Comparison of ENCODE assay signal across 15 cellular contexts in the genomic region with DNA sequence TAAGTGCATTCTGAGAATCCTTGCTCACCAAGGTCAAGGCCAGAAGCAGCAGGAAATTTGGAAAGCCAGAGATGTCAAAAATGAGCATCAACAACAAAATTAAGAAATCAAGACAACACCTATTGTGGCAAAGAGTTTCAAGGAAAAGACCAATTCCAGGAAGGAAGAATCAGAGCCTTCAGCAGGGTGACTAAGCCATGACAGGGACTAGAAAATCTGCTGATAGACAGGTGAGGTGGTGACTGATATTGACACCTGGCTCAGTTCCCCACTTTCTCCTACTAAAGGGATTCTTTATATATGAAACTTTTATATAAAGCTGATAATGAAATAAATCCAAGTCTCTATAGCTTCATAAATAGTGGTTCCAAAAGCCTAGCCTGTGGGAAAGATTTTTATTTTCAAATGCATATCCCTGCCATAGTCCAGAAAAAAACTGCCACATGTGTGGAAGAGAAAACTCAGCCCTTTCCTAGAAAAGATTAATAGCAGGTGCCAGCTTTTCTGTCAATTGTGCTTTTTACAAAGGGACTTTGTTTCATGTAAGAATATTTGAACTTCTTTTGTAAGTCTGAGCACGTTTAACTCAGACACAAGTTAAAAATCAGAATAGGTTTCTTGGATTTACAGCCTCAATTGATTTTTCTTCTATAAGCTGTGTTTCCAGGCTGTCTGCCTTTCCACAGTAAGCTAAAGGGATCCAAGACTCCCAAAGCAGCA.
DNase-seq lines count a peak whose midpoint lies in the region; ATAC-seq and TF ChIP-seq lines count a peak whose summit lies in the region.
"Had no signal": no experiment of that assay in that cellular context is flagged by ENCODE, and none has a peak within 500 bp of the region (broad histone marks: within the 10 kb centered on the region; RNA-seq: fewer than 3 reads in every experiment).

No MANE protein-coding gene starts in this region.

- H3K27ac Mint-ChIP-seq in CD8-positive, alpha-beta T cell = no peak overlapping the region
- H3K27ac Mint-ChIP-seq: CD14-positive monocyte; CD8-positive, alpha-beta memory T cell had no signal

- no peak overlapping the region for H3K9ac ChIP-seq in SK-N-SH
- H3K9ac ChIP-seq: GM23248 had no signal

- H2AFZ ChIP-seq in SK-N-SH (ENCODE audit: low read depth) = peak overlapping the region; percentile 57; the same call in 1 of the 2 replicates
- H2AFZ ChIP-seq: GM23248 had no signal

- no peak for TF ChIP-seq RAD21 in SK-N-SH (IDR thresholded peaks at IDR 0.05; ENCODE audit: low read length)

- H3K4me3 ChIP-seq in SK-N-SH (ENCODE audit: low read depth in 2 of 2, low read length in 1 of 2) (no peak overlapping the region), RWPE2 (ENCODE audit: severe bottlenecking) (no peak overlapping the region)
- H3K4me3 ChIP-seq in CD8-positive, alpha-beta T cell (ENCODE audit: low read depth, low read length) = no peak overlapping the region
- H3K4me3 ChIP-seq: GM23248 had no signal

- H3K4me1 ChIP-seq in SK-N-SH (ENCODE audit: control insufficient read depth in 1 of 2, insufficient read depth in 2 of 2, low read depth in 1 of 2, low read length in 1 of 2) (no peaks in the 10 kb centered on the region), RWPE2 (ENCODE audit: insufficient read depth, poor library complexity, severe bottlenecking) (no peaks in the 10 kb centered on the region), foreskin keratinocyte (peaks cover 9% of the 10 kb centered on the region)
- no peaks in the 10 kb centered on the region for H3K4me1 ChIP-seq in CD8-positive, alpha-beta T cell (ENCODE audit: insufficient read depth, low read length)
- H3K4me1 ChIP-seq: Caco-2 had no signal

- DNase-seq in SK-N-SH = no peak
- DNase-seq in RWPE2 (ENCODE audit: low spot score) = no peak
- DNase-seq in foreskin keratinocyte = peak in 1 of 2 donors; percentile 65
- DNase-seq in pons (ENCODE audit: low spot score) = peak; percentile 64
- DNase-seq in MV-4-11 (lab: John Stamatoyannopoulos, UW) = no peak
- no peak for DNase-seq in CD8-positive, alpha-beta T cell
- DNase-seq: Caco-2; CD8-positive, alpha-beta memory T cell; DND-41; GDM1; GM23248 had no signal

- WGBS in SK-N-SH (ENCODE audit: low lambda C conversion rate) = 56% methylated on average over 1 of the region's 1 CpG

- no peak for TF ChIP-seq EP300 in SK-N-SH (IDR thresholded peaks at IDR 0.05; ENCODE audit: borderline replicate concordance in 1 of 2, low read depth in 1 of 2, low read length in 1 of 2)

- no peaks in the 10 kb centered on the region for H3K36me3 ChIP-seq in SK-N-SH (replicated peaks in 1 of 2; ENCODE audit: control insufficient read depth in 1 of 2, insufficient read depth in 2 of 2, low read length in 1 of 2)
- no peaks in the 10 kb centered on the region for H3K36me3 ChIP-seq in RWPE2 (ENCODE audit: low read depth)
- no peaks in the 10 kb centered on the region for H3K36me3 ChIP-seq in CD8-positive, alpha-beta T cell (ENCODE audit: insufficient read depth, low read length)

- POLR2A ChIA-PET in SK-N-SH (lab: Yijun Ruan, JAX) = no interaction called here
- POLR2A ChIA-PET in CD8-positive, alpha-beta T cell (lab: Charles Lee) = no interaction called here

- ATAC-seq in SK-N-SH treated with all-trans-retinoic acid at 6 μM for 48 hours (no peak), RWPE2 (ENCODE audit: low read depth) (peak; percentile 70), foreskin keratinocyte (peak; percentile 92), GM18498 (IDR thresholded peaks at IDR 0.05; ENCODE audit: unreplicated experiment) (no peak)
- ATAC-seq in CD8-positive, alpha-beta T cell = no peak

- H3K36me3 Mint-ChIP-seq in CD8-positive, alpha-beta T cell = no peaks in the 10 kb centered on the region
- H3K36me3 Mint-ChIP-seq: CD14-positive monocyte; CD8-positive, alpha-beta memory T cell had no signal

- no peak overlapping the region for H3K4me2 ChIP-seq in SK-N-SH

- CTCF ChIA-PET in SK-N-SH (lab: Yijun Ruan, JAX) = interaction anchor here (1.6 to 2.7 kb wide), 3 partner anchors 12 to 259 kb away, joined by 9 to 13 read pairs (median 9); partner anchors contain the start of gene PHAX
- CTCF ChIA-PET in CD8-positive, alpha-beta T cell (lab: Charles Lee) = interaction anchor here (1.5 to 2.1 kb wide), 3 partner anchors 12 to 205 kb away, joined by 4 to 12 read pairs (median 5); no protein-coding TSS in a partner anchor

- H3F3A ChIP-seq in SK-N-SH (replicated peaks; ENCODE audit: insufficient read depth) = no peaks in the 10 kb centered on the region

- H3K27me3 ChIP-seq in SK-N-SH (ENCODE audit: insufficient read depth) = no peaks in the 10 kb centered on the region
- no peaks in the 10 kb centered on the region for H3K27me3 ChIP-seq in RWPE2 (ENCODE audit: insufficient read depth, poor library complexity, severe bottlenecking)
- H3K27me3 ChIP-seq in foreskin keratinocyte = no peaks in the 10 kb centered on the region
- no peaks in the 10 kb centered on the region for H3K27me3 ChIP-seq in CD8-positive, alpha-beta T cell (ENCODE audit: insufficient read depth, low read length)

- no peaks in the 10 kb centered on the region for H4K20me1 ChIP-seq in SK-N-SH (ENCODE audit: insufficient read depth)

- intact Hi-C loops in CD8-positive, alpha-beta T cell (cut with DNase I, micrococcal nuclease) = loop anchor here in 1 of 2 experiments (10.0 kb wide), 1 partner anchor 463 kb away; no protein-coding TSS in a partner anchor

- TF ChIP-seq CTCF in SK-N-SH (IDR thresholded peaks at IDR 0.05) (no peak), RWPE2 (IDR thresholded peaks at IDR 0.05; ENCODE audit: poor library complexity, severe bottlenecking) (no peak), foreskin keratinocyte (conservative IDR thresholded peaks at IDR 0.05) (no peak)
- no peak for TF ChIP-seq CTCF in CD8-positive, alpha-beta T cell (IDR thresholded peaks at IDR 0.05)

- H3K9me3 Mint-ChIP-seq in CD8-positive, alpha-beta T cell = no peaks in the 10 kb centered on the region
- H3K9me3 Mint-ChIP-seq: CD14-positive monocyte; CD8-positive, alpha-beta memory T cell had no signal

- no peaks in the 10 kb centered on the region for H3K4me1 Mint-ChIP-seq in CD8-positive, alpha-beta T cell (ENCODE audit: low read depth)
- H3K4me1 Mint-ChIP-seq: CD14-positive monocyte; CD8-positive, alpha-beta memory T cell had no signal

- no peaks in the 10 kb centered on the region for H3K79me2 ChIP-seq in SK-N-SH (ENCODE audit: insufficient read depth)

- peaks cover 21% of the 10 kb centered on the region for H3K27me3 Mint-ChIP-seq in CD8-positive, alpha-beta T cell (ENCODE audit: low read depth)

- no peaks in the 10 kb centered on the region for H3K9me2 ChIP-seq in SK-N-SH

- H3K9me3 ChIP-seq in SK-N-SH (no peaks in the 10 kb centered on the region), RWPE2 (ENCODE audit: severe bottlenecking) (no peaks in the 10 kb centered on the region)
- H3K9me3 ChIP-seq in CD8-positive, alpha-beta T cell (ENCODE audit: low read length) = no peaks in the 10 kb centered on the region
- H3K9me3 ChIP-seq: Caco-2 had no signal

- H3K27ac ChIP-seq in SK-N-SH (ENCODE audit: low read depth in 2 of 2, low read length in 1 of 2) = no peak overlapping the region
- no peak overlapping the region for H3K27ac ChIP-seq in RWPE2 (ENCODE audit: poor library complexity, severe bottlenecking)
- no peak overlapping the region for H3K27ac ChIP-seq in foreskin keratinocyte
- no peak overlapping the region for H3K27ac ChIP-seq in CD8-positive, alpha-beta T cell (ENCODE audit: low read depth, low read length)
- H3K27ac ChIP-seq: 22Rv1, GM23248 had no signal

- H3K4me3 Mint-ChIP-seq in CD8-positive, alpha-beta T cell = no peak overlapping the region
- H3K4me3 Mint-ChIP-seq: CD14-positive monocyte; CD8-positive, alpha-beta memory T cell had no signal

TF ChIP-seq in SK-N-SH, 30 proteins besides CTCF, POLR2A, EP300 and RAD21 (continues in another document):
- TF ChIP-seq, protein P1, sequence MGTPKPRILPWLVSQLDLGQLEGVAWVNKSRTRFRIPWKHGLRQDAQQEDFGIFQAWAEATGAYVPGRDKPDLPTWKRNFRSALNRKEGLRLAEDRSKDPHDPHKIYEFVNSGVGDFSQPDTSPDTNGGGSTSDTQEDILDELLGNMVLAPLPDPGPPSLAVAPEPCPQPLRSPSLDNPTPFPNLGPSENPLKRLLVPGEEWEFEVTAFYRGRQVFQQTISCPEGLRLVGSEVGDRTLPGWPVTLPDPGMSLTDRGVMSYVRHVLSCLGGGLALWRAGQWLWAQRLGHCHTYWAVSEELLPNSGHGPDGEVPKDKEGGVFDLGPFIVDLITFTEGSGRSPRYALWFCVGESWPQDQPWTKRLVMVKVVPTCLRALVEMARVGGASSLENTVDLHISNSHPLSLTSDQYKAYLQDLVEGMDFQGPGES (IDR thresholded peaks at IDR 0.05; ENCODE audit: low read depth, low read length) = no peak
- no peak for TF ChIP-seq EZH2phosphoT487 (IDR thresholded peaks at IDR 0.05; ENCODE audit: borderline replicate concordance, low read depth)
- TF ChIP-seq, protein P2, sequence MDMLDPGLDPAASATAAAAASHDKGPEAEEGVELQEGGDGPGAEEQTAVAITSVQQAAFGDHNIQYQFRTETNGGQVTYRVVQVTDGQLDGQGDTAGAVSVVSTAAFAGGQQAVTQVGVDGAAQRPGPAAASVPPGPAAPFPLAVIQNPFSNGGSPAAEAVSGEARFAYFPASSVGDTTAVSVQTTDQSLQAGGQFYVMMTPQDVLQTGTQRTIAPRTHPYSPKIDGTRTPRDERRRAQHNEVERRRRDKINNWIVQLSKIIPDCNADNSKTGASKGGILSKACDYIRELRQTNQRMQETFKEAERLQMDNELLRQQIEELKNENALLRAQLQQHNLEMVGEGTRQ (IDR thresholded peaks at IDR 0.05; ENCODE audit: borderline replicate concordance, low read depth, low read length) = no peak

TF ChIP-seq in SK-N-SH treated with all-trans-retinoic acid at 6 μM for 48 hours, 23 proteins besides CTCF, POLR2A, EP300 and RAD21:
- TF ChIP-seq CREB5 (CRISPR knock-in tag; IDR thresholded peaks at IDR 0.05; ENCODE audit: low read depth) = no peak
- TF ChIP-seq ZNF565 (CRISPR knock-in tag; conservative IDR thresholded peaks at IDR 0.05; ENCODE audit: low read depth) = no peak
- TF ChIP-seq SNAI2 (CRISPR knock-in tag; IDR thresholded peaks at IDR 0.05) = no peak
- TF ChIP-seq ZNF70 (CRISPR knock-in tag; IDR thresholded peaks at IDR 0.05) = no peak

Comparison
In these comparisons a context has a peak if more than half of its experiments do, and no peak if none do; other contexts are left out.
1. ATAC-seq: peak in RWPE2 (single experiment) and foreskin keratinocyte (single experiment); none in SK-N-SH treated with all-trans-retinoic acid at 6 μM for 48 hours (single experiment), GM18498 (single experiment) and CD8-positive, alpha-beta T cell (single experiment).